In the genomic region with DNA sequence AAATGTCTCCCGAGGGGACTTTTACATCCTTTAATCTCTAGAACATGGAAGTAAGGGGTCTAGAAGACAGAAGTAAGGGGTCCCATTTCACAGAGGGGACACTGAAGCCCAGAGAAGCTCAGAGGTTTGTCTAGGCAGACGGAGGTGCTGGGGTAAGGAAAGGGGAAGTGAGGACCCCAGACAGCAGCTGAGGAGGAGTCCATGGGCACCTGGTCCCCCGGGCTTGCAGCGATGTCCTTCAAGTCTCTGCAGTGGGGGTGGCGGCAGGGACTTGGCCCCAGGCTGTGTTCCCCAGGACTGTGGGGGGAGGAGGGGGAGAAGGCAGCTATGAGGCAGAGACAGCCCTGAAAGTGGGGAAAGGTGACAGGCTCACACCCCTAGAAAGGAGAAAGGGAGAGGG, we compare ENCODE assay signal across 2 cellular contexts.
TF ChIP-seq lines count a peak whose summit lies in the region.

No MANE protein-coding gene starts in this region.

TF ChIP-seq in GM12891, 5 proteins besides CTCF, POLR2A, EP300 and RAD21:
- peak; percentile 91 for TF ChIP-seq SPI1 (IDR thresholded peaks at IDR 0.05; ENCODE audit: low read depth, low read length)
- no peak for TF ChIP-seq POLR2AphosphoS5 (IDR thresholded peaks at IDR 0.05; ENCODE audit: low read depth, low read length)
- no peak for TF ChIP-seq POU2F2 (IDR thresholded peaks at IDR 0.05; ENCODE audit: low read depth, low read length)
- no peak for TF ChIP-seq PAX5 (IDR thresholded peaks at IDR 0.05; ENCODE audit: insufficient read depth, low read length, severe bottlenecking)
- TF ChIP-seq TAF1 (IDR thresholded peaks at IDR 0.05; ENCODE audit: low read depth, low read length) = no peak

TF ChIP-seq in H1, 55 proteins besides CTCF, POLR2A, EP300 and RAD21:
- no peak for TF ChIP-seq SIRT6 (IDR thresholded peaks at IDR 0.05; ENCODE audit: low read length)
- TF ChIP-seq CREB1 (IDR thresholded peaks at IDR 0.05) = no peak
- TF ChIP-seq, protein P1, sequence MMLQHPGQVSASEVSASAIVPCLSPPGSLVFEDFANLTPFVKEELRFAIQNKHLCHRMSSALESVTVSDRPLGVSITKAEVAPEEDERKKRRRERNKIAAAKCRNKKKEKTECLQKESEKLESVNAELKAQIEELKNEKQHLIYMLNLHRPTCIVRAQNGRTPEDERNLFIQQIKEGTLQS (IDR thresholded peaks at IDR 0.05; ENCODE audit: insufficient read depth, low read depth, low read length) = no peak
- no peak for TF ChIP-seq RXRA (IDR thresholded peaks at IDR 0.05; ENCODE audit: insufficient read depth, low read depth, low read length)
- TF ChIP-seq PHF8 (conservative IDR thresholded peaks at IDR 0.05; ENCODE audit: low read depth, low read length) = no peak
- TF ChIP-seq ATF2 (IDR thresholded peaks at IDR 0.05; ENCODE audit: low read length) = no peak
- TF ChIP-seq RBBP5 (IDR thresholded peaks at IDR 0.05; ENCODE audit: borderline replicate concordance, low read depth, low read length) = no peak
- no peak for TF ChIP-seq GTF2F1 (IDR thresholded peaks at IDR 0.05; ENCODE audit: borderline replicate concordance, low read depth, low read length)
- TF ChIP-seq CEBPB (IDR thresholded peaks at IDR 0.05; ENCODE audit: low read depth, low read length) = no peak
- TF ChIP-seq, protein P2, sequence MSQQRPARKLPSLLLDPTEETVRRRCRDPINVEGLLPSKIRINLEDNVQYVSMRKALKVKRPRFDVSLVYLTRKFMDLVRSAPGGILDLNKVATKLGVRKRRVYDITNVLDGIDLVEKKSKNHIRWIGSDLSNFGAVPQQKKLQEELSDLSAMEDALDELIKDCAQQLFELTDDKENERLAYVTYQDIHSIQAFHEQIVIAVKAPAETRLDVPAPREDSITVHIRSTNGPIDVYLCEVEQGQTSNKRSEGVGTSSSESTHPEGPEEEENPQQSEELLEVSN (IDR thresholded peaks at IDR 0.05) = no peak
- TF ChIP-seq FOSL1 (IDR thresholded peaks at IDR 0.05; ENCODE audit: insufficient read depth, low read depth, low read length) = no peak
- TF ChIP-seq CTBP2 (IDR thresholded peaks at IDR 0.05; ENCODE audit: borderline replicate concordance, insufficient read depth, insufficient read length, low read length) = no peak
- TF ChIP-seq SUZ12 (IDR thresholded peaks at IDR 0.05; ENCODE audit: low read length) = no peak
- no peak for TF ChIP-seq BRCA1 (IDR thresholded peaks at IDR 0.05; ENCODE audit: low read depth, low read length)
